In genomic region chr3:127589600-127590281, GRCh38 we compare ENCODE assay signal across 8 cellular contexts. TPM values are rescaled to one million over a fixed set of nuclear protein-coding genes. Genes with fewer than 3 reads are reported as not detected.
A peak's percentile ranks its signal among the peaks of the same experiment; 100 is the strongest.
DNase-seq lines count a peak whose midpoint lies in the region; ATAC-seq and TF ChIP-seq lines count a peak whose summit lies in the region.

No MANE protein-coding gene starts in this region.

- H2AK5ac ChIP-seq in IMR-90 (ENCODE audit: low read depth, low read length), result peak overlapping the region; percentile 65; the same call in 1 of the 2 replicates

- H2BK15ac ChIP-seq in IMR-90 (ENCODE audit: low read depth, low read length), result no peak overlapping the region

- H3K4me2 ChIP-seq in IMR-90 (ENCODE audit: low read depth, low read length), result peak overlapping the region; percentile 87
- peak overlapping the region; percentile 87 for H3K4me2 ChIP-seq in smooth muscle cell

- peaks cover 53% of the 10 kb centered on the region for H3K79me2 ChIP-seq in smooth muscle cell (ENCODE audit: low read depth)

- H3K79me1 ChIP-seq in IMR-90 (ENCODE audit: low read depth in 1 of 2, low read length in 2 of 2), result peaks cover 1 to 55% of the 10 kb centered on the region in 2 experiments; a peak in 3 of 4 replicates

- peak overlapping the region; percentile 92 for H2AFZ ChIP-seq in IMR-90 (replicated peaks; ENCODE audit: low read length, poor library complexity)
- H2AFZ ChIP-seq in smooth muscle cell (ENCODE audit: low read depth), result peak overlapping the region; percentile 77

- BruUV-seq in IMR-90 (replicated peaks; lab: Mats Ljungman, UMichigan), result no TSS peak

- peak overlapping the region; percentile 80 for H2BK5ac ChIP-seq in IMR-90 (ENCODE audit: low read depth, low read length, poor library complexity, severe bottlenecking)

- DNase-seq in AG04450 (ENCODE audit: low read depth, low spot score) (no peak), IMR-90 (no peak), ascending aorta (ENCODE audit: low spot score in 2 of 2) (no peak), smooth muscle cell (lab: John Stamatoyannopoulos, UW; ENCODE audit: unreplicated experiment) (peak; percentile 46), epidermal melanocyte (ENCODE audit: insufficient read length, low spot score) (no peak), GM13976 (ENCODE audit: low spot score) (no peak)

- peaks cover 39% of the 10 kb centered on the region for H3K9me1 ChIP-seq in IMR-90 (ENCODE audit: insufficient read depth, low read length)

- H3K9me3 ChIP-seq in AG04450 (ENCODE audit: control insufficient read depth, insufficient read depth, low read length) (no peaks in the 10 kb centered on the region), IMR-90 (ENCODE audit: control insufficient read depth, insufficient read depth, low read length) (no peaks in the 10 kb centered on the region), ascending aorta (no peaks in the 10 kb centered on the region), iPS-18a (ENCODE audit: control insufficient read depth, low read depth, low read length) (no peaks in the 10 kb centered on the region), smooth muscle cell (replicated peaks; ENCODE audit: low read depth) (no peaks in the 10 kb centered on the region)

- POLR2A ChIA-PET in AG04450 (lab: Yijun Ruan, JAX), result interaction anchor here (1.2 to 1.4 kb wide), 3 partner anchors 8 to 15 kb away, joined by 3 to 4 read pairs (median 4); partner anchors contain the start of gene MCM2
- POLR2A ChIA-PET in IMR-90 (lab: Charles Lee; ENCODE audit: unreplicated experiment), result interaction anchor here (0.5 kb wide), 1 partner anchor 484 kb away, joined by 3 read pairs; no protein-coding TSS in a partner anchor

- no peak overlapping the region for H3K56ac ChIP-seq in IMR-90 (ENCODE audit: extremely low read depth, insufficient read depth, low read length)

- H4K20me1 ChIP-seq in IMR-90 (ENCODE audit: insufficient read depth, low read length) (peaks cover 50% of the 10 kb centered on the region), smooth muscle cell (ENCODE audit: low read depth) (peaks cover 51% of the 10 kb centered on the region)

- peak overlapping the region; percentile 61 for H3K14ac ChIP-seq in IMR-90 (replicated peaks; ENCODE audit: low read depth, low read length)

- WGBS in IMR-90 (ENCODE audit: extremely low coverage in 2 of 2, insufficient read length in 1 of 2), 2 experiments, result 0% methylated on average over 25 of the region's 56 CpGs; no CpG with 5 or more reads in 1 of the 2 experiments
- 1% methylated on average over 49 of the region's 56 CpGs for WGBS in smooth muscle cell (ENCODE audit: low lambda C conversion rate)

- H3K4me3 ChIP-seq in AG04450 (ENCODE audit: low read depth, low read length), result peak overlapping the region; percentile 81
- peak overlapping the region; percentile 51 for H3K4me3 ChIP-seq in IMR-90 (ENCODE audit: insufficient read depth, low read depth, low read length)
- peak overlapping the region; percentile 83 to 89 for H3K4me3 ChIP-seq in ascending aorta
- H3K4me3 ChIP-seq in iPS-18a (ENCODE audit: low read length), result peak overlapping the region; percentile 82
- H3K4me3 ChIP-seq in smooth muscle cell, result peak overlapping the region; percentile 90

- no peak for TF ChIP-seq POLR2A in IMR-90 (IDR thresholded peaks at IDR 0.05; ENCODE audit: low read depth, low read length)

- H3K27me3 ChIP-seq in AG04450 (ENCODE audit: control insufficient read depth, insufficient read depth, low read length) (no peaks in the 10 kb centered on the region), IMR-90 (ENCODE audit: control insufficient read depth, insufficient read depth, low read length) (no peaks in the 10 kb centered on the region), ascending aorta (no peaks in the 10 kb centered on the region), iPS-18a (ENCODE audit: control insufficient read depth, insufficient read depth, low read length) (peaks cover 8% of the 10 kb centered on the region), smooth muscle cell (ENCODE audit: low read depth) (no peaks in the 10 kb centered on the region)

- H2BK120ac ChIP-seq in IMR-90 (ENCODE audit: low read depth, low read length), result no peak overlapping the region

- H4K8ac ChIP-seq in IMR-90 (ENCODE audit: low read depth in 2 of 2, low read length in 2 of 2), result no peak overlapping the region

- CTCF ChIA-PET in AG04450 (lab: Charles Lee) (interaction anchor here (5.4 kb wide), 1 partner anchor 15 kb away, joined by 67 read pairs; no protein-coding TSS in a partner anchor), IMR-90 (lab: Yijun Ruan, JAX) (interaction anchor here (4.2 kb wide), 1 partner anchor 15 kb away, joined by 20 read pairs; no protein-coding TSS in a partner anchor)

- no peak for TF ChIP-seq RAD21 in IMR-90 (IDR thresholded peaks at IDR 0.05; ENCODE audit: low read length)

- H2AK9ac ChIP-seq in IMR-90 (replicated peaks; ENCODE audit: low read depth, low read length, poor library complexity), result peak overlapping the region; percentile 93

- H3K23ac ChIP-seq in IMR-90 (ENCODE audit: low read depth, low read length), result peak overlapping the region; percentile 47

- H3K27ac ChIP-seq in AG04450 (ENCODE audit: low read depth, low read length) (peak overlapping the region; percentile 73), IMR-90 (ENCODE audit: insufficient read depth, low read length) (peak overlapping the region; percentile 67), ascending aorta (peak overlapping the region; percentile 89 to 90), iPS-18a (ENCODE audit: low read length) (no peak overlapping the region), smooth muscle cell (ENCODE audit: low read depth) (peak overlapping the region; percentile 85)

- peak; percentile 1 for ATAC-seq in GM19023 (IDR thresholded peaks at IDR 0.05; ENCODE audit: unreplicated experiment)
- ATAC-seq in IMR-90 (ENCODE audit: low read depth), result peak; percentile 7

- peak overlapping the region; percentile 60 for H3K4ac ChIP-seq in IMR-90 (ENCODE audit: low read depth, low read length)

- no peak overlapping the region for H4K5ac ChIP-seq in IMR-90 (ENCODE audit: low read depth, low read length)

- H3K9ac ChIP-seq in IMR-90 (ENCODE audit: low read depth, low read length) (peak overlapping the region; percentile 54), iPS-18a (ENCODE audit: low read length) (peak overlapping the region; percentile 44), smooth muscle cell (ENCODE audit: low read depth) (peak overlapping the region; percentile 80)

- intact Hi-C loops in IMR-90 (cut with micrococcal nuclease) (loop anchor here (5.0 kb wide), 1 partner anchor 463 kb away; the partner anchor contains the start of gene SEC61A1), ascending aorta (cut with DNase I) (loop anchor here (1.0 to 10.0 kb wide), 8 partner anchors 9 to 1285 kb away; partner anchors contain the start of genes ACAD9, MCM2, PODXL2 and RAB7A)

- in situ Hi-C loops in IMR-90 (cut with MboI; ENCODE audit: low sequenced_read_pairs) (no loop called here), GM13976 (cut with MboI; ENCODE audit: low sequenced_read_pairs, unreplicated experiment) (no loop called here)

- H4K91ac ChIP-seq in IMR-90 (ENCODE audit: insufficient read depth, low read depth, low read length), result peak overlapping the region; percentile 0; the same call in 1 of the 2 replicates

- H3K4me1 ChIP-seq in IMR-90 (ENCODE audit: control insufficient read depth, insufficient read depth, low read length), result peaks cover 21% of the 10 kb centered on the region
- peaks cover 3 to 18% of the 10 kb centered on the region in 2 donors for H3K4me1 ChIP-seq in ascending aorta
- peaks cover 9% of the 10 kb centered on the region for H3K4me1 ChIP-seq in iPS-18a (ENCODE audit: control insufficient read depth, low read depth, low read length)
- H3K4me1 ChIP-seq in smooth muscle cell (ENCODE audit: low read depth), result peaks cover 14% of the 10 kb centered on the region

- no peaks in the 10 kb centered on the region for H3F3A ChIP-seq in smooth muscle cell (ENCODE audit: low read depth)

- TF ChIP-seq CTCF in AG04450 (IDR thresholded peaks at IDR 0.05; ENCODE audit: low read depth, low read length) (no peak), IMR-90 (conservative IDR thresholded peaks at IDR 0.05; ENCODE audit: low read depth, low read length) (no peak), ascending aorta (IDR thresholded peaks at IDR 0.05) (no peak), smooth muscle cell (IDR thresholded peaks at IDR 0.05; ENCODE audit: borderline replicate concordance, insufficient read depth, poor library complexity, severe bottlenecking) (no peak), GM13976 (IDR thresholded peaks at IDR 0.05; ENCODE audit: borderline replicate concordance, control extremely low read depth, extremely low read depth, insufficient read depth, missing control alignments) (no peak)

- H3K36me3 ChIP-seq in IMR-90 (ENCODE audit: control insufficient read depth, insufficient read depth, low read length) (no peaks in the 10 kb centered on the region), ascending aorta (no peaks in the 10 kb centered on the region), iPS-18a (ENCODE audit: control insufficient read depth, low read depth, low read length) (no peaks in the 10 kb centered on the region), smooth muscle cell (ENCODE audit: low read depth) (no peaks in the 10 kb centered on the region)

- H3K18ac ChIP-seq in IMR-90 (ENCODE audit: low read depth, low read length), result no peak overlapping the region; the same call in 1 of the 2 replicates

- dilution Hi-C loops in IMR-90 (cut with HindIII; ENCODE audit: low sequenced_read_pairs, unreplicated experiment), result no loop called here

- no peak overlapping the region for H2BK20ac ChIP-seq in IMR-90 (ENCODE audit: low read depth, low read length)

RNA-seq across cellular contexts. Expression of gene TPRA1, which starts 0.8 kb away (rescaled TPM):
- polyA plus RNA-seq in AG04450 (2011; rRNA removed) (20.6 and 29.7 TPM in 2 replicates), IMR-90 (2012; rRNA removed) (40.1 and 40.3 TPM in 2 replicates), smooth muscle cell (33.0 and 43.5 TPM in 2 replicates)
- polyA minus RNA-seq in AG04450 (2011; rRNA and poly(A)+ RNA removed), result 38.0 and 48.8 TPM in 2 replicates
- total RNA-seq in IMR-90 (2012; rRNA removed) (15.3 and 17.9 TPM in 2 replicates), ascending aorta (87.1 TPM), smooth muscle cell (21.6 and 25.9 TPM in 2 replicates)
- polyA plus RNA-seq in IMR-90 (2012; cell fraction: cytosol; rRNA removed), result 26.3 and 64.4 TPM in 2 replicates
- 39.8 and 124 TPM in 2 replicates for polyA plus RNA-seq in IMR-90 (2012; cell fraction: nucleus; rRNA removed; ENCODE audit: low replicate concordance)

RNA-seq across cellular contexts. Expression of gene MCM2, which starts 8.5 kb away (rescaled TPM):
- polyA plus RNA-seq in AG04450 (2011; rRNA removed) (12.2 and 12.5 TPM in 2 replicates), IMR-90 (2012; rRNA removed) (32.3 and 34.5 TPM in 2 replicates), smooth muscle cell (16.3 and 16.6 TPM in 2 replicates)
- 24.8 and 29.7 TPM in 2 replicates for polyA minus RNA-seq in AG04450 (2011; rRNA and poly(A)+ RNA removed)
- total RNA-seq in IMR-90 (2012; rRNA removed) (68.0 and 73.8 TPM in 2 replicates), ascending aorta (1.9 TPM), smooth muscle cell (16.4 and 18.0 TPM in 2 replicates)
- polyA plus RNA-seq in IMR-90 (2012; cell fraction: cytosol; rRNA removed), result 23.1 and 27.5 TPM in 2 replicates
- polyA plus RNA-seq in IMR-90 (2012; cell fraction: nucleus; rRNA removed; ENCODE audit: low replicate concordance), result 20.7 and 41.8 TPM in 2 replicates

RNA-seq across cellular contexts. Expression of gene PODXL2, which starts 39.2 kb away (rescaled TPM):
- polyA plus RNA-seq in AG04450 (2011; rRNA removed) (1.5 and 1.9 TPM in 2 replicates), IMR-90 (2012; rRNA removed) (5.4 and 5.8 TPM in 2 replicates), smooth muscle cell (6.0 and 9.7 TPM in 2 replicates)
- polyA minus RNA-seq in AG04450 (2011; rRNA and poly(A)+ RNA removed), result 0.32 and 0.39 TPM in 2 replicates
- total RNA-seq in IMR-90 (2012; rRNA removed) (1.6 and 1.7 TPM in 2 replicates), ascending aorta (1.6 TPM), smooth muscle cell (4.1 and 4.2 TPM in 2 replicates)
- polyA plus RNA-seq in IMR-90 (2012; cell fraction: cytosol; rRNA removed), result 2.9 and 6.6 TPM in 2 replicates
- 2.4 and 3.5 TPM in 2 replicates for polyA plus RNA-seq in IMR-90 (2012; cell fraction: nucleus; rRNA removed; ENCODE audit: low replicate concordance)
